11 cellular contexts compared by ENCODE assay signal in genomic region chr5:78367318-78367991, GRCh38. TPM values are rescaled to one million over a fixed set of nuclear protein-coding genes. Genes with fewer than 3 reads are reported as not detected.
DNase-seq lines count a peak whose midpoint lies in the region; ATAC-seq and TF ChIP-seq lines count a peak whose summit lies in the region.
"Had no signal": no experiment of that assay in that cellular context is flagged by ENCODE, and none has a peak within 500 bp of the region (broad histone marks: within the 10 kb centered on the region; RNA-seq: fewer than 3 reads in every experiment).

No MANE protein-coding gene starts in this region.

- peaks cover 40% of the 10 kb centered on the region for H3K4me1 Mint-ChIP-seq in activated naive CD4-positive, alpha-beta T cell treated with anti-CD3 and anti-CD28 coated beads for 36 hours (ENCODE audit: low read depth)
- peaks cover 1% of the 10 kb centered on the region for H3K4me1 Mint-ChIP-seq in activated naive CD4-positive, alpha-beta T cell treated with anti-CD3 and anti-CD28 coated beads, Interleukin-2, amount 10 ng/mL, durations not matched to agents 7 days and 5 days
- peaks cover 40% of the 10 kb centered on the region for H3K4me1 Mint-ChIP-seq in stimulated activated memory B cell treated with anti-CD40 and anti-IgM and Interleukin-4, amounts not matched to agents 10 μg/mL and 1 μg/mL and 100 μg/mL, for 72 hours

- no peak for TF ChIP-seq POLR2A in NB4 (IDR thresholded peaks at IDR 0.05; ENCODE audit: extremely low read depth, insufficient read length)

- no peaks in the 10 kb centered on the region for H3K9me3 Mint-ChIP-seq in activated naive CD4-positive, alpha-beta T cell treated with anti-CD3 and anti-CD28 coated beads for 36 hours
- H3K9me3 Mint-ChIP-seq in activated naive CD4-positive, alpha-beta T cell treated with anti-CD3 and anti-CD28 coated beads, Interleukin-2, amount 10 ng/mL, durations not matched to agents 7 days and 5 days = no peaks in the 10 kb centered on the region
- H3K9me3 Mint-ChIP-seq in stimulated activated memory B cell treated with anti-CD40 and anti-IgM and Interleukin-4, amounts not matched to agents 10 μg/mL and 1 μg/mL and 100 μg/mL, for 72 hours = no peaks in the 10 kb centered on the region
- H3K9me3 Mint-ChIP-seq: CD4-positive, CD25-positive, alpha-beta regulatory T cell; nephron had no signal

- no peak overlapping the region for H3K4me3 ChIP-seq in NB4 (ENCODE audit: low read depth, low read length)

- peak; percentile 17 for TF ChIP-seq CTCF in NB4 (IDR thresholded peaks at IDR 0.05; ENCODE audit: low read depth, low read length)

- DNase-seq in activated naive CD4-positive, alpha-beta T cell treated with anti-CD3 and anti-CD28 coated beads for 36 hours = peak; percentile 20
- no peak for DNase-seq in activated naive CD4-positive, alpha-beta T cell treated with anti-CD3 and anti-CD28 coated beads, Interleukin-2, amount 10 ng/mL, durations not matched to agents 7 days and 5 days
- peak; percentile 40 for DNase-seq in NB4 (ENCODE audit: low read depth)
- peak; percentile 25 for DNase-seq in SK-MEL-5 (ENCODE audit: low read depth, low spot score)
- DNase-seq: trophoblast cell had no signal

- ATAC-seq in stimulated activated memory B cell treated with anti-CD40 and anti-IgM and Interleukin-4, amounts not matched to agents 10 μg/mL and 1 μg/mL and 100 μg/mL, for 72 hours = peak; percentile 57
- ATAC-seq in GM21447 (IDR thresholded peaks at IDR 0.05; ENCODE audit: unreplicated experiment) (no peak), GM18519 (IDR thresholded peaks at IDR 0.05; ENCODE audit: low FRiP score, unreplicated experiment) (no peak), HG03280 (IDR thresholded peaks at IDR 0.05; ENCODE audit: unreplicated experiment) (no peak)

- H3K27ac Mint-ChIP-seq in activated naive CD4-positive, alpha-beta T cell treated with anti-CD3 and anti-CD28 coated beads for 36 hours = no peak overlapping the region
- no peak overlapping the region for H3K27ac Mint-ChIP-seq in activated naive CD4-positive, alpha-beta T cell treated with anti-CD3 and anti-CD28 coated beads, Interleukin-2, amount 10 ng/mL, durations not matched to agents 7 days and 5 days
- H3K27ac Mint-ChIP-seq in stimulated activated memory B cell treated with anti-CD40 and anti-IgM and Interleukin-4, amounts not matched to agents 10 μg/mL and 1 μg/mL and 100 μg/mL, for 72 hours = no peak overlapping the region
- H3K27ac Mint-ChIP-seq: nephron had no signal

- no peak overlapping the region for H3K4me3 Mint-ChIP-seq in activated naive CD4-positive, alpha-beta T cell treated with anti-CD3 and anti-CD28 coated beads for 36 hours
- H3K4me3 Mint-ChIP-seq in activated naive CD4-positive, alpha-beta T cell treated with anti-CD3 and anti-CD28 coated beads, Interleukin-2, amount 10 ng/mL, durations not matched to agents 7 days and 5 days = no peak overlapping the region
- H3K4me3 Mint-ChIP-seq in stimulated activated memory B cell treated with anti-CD40 and anti-IgM and Interleukin-4, amounts not matched to agents 10 μg/mL and 1 μg/mL and 100 μg/mL, for 72 hours = no peak overlapping the region
- H3K4me3 Mint-ChIP-seq: nephron had no signal

- no peaks in the 10 kb centered on the region for H3K27me3 Mint-ChIP-seq in activated naive CD4-positive, alpha-beta T cell treated with anti-CD3 and anti-CD28 coated beads for 36 hours (ENCODE audit: low read depth)
- no peaks in the 10 kb centered on the region for H3K27me3 Mint-ChIP-seq in activated naive CD4-positive, alpha-beta T cell treated with anti-CD3 and anti-CD28 coated beads, Interleukin-2, amount 10 ng/mL, durations not matched to agents 7 days and 5 days
- no peaks in the 10 kb centered on the region for H3K27me3 Mint-ChIP-seq in stimulated activated memory B cell treated with anti-CD40 and anti-IgM and Interleukin-4, amounts not matched to agents 10 μg/mL and 1 μg/mL and 100 μg/mL, for 72 hours
- H3K27me3 Mint-ChIP-seq: CD4-positive, CD25-positive, alpha-beta regulatory T cell had no signal

- intact Hi-C loops in activated naive CD4-positive, alpha-beta T cell treated with anti-CD3 and anti-CD28 coated beads for 36 hours (cut with micrococcal nuclease) = no loop called here

- in situ Hi-C loops in SK-MEL-5 (cut with HindIII; ENCODE audit: low pct_unique_long_range_greater_than_20kb, low sequenced_read_pairs) = no loop called here

- CTCF ChIA-PET in activated naive CD4-positive, alpha-beta T cell treated with anti-CD3 and anti-CD28 coated beads for 36 hours (lab: Charles Lee) = interaction anchor here (0.6 kb wide), 1 partner anchor 13 kb away, joined by 4 read pairs; no protein-coding TSS in a partner anchor
- CTCF ChIA-PET in activated naive CD4-positive, alpha-beta T cell treated with anti-CD3 and anti-CD28 coated beads, Interleukin-2, amount 10 ng/mL, durations not matched to agents 7 days and 5 days (lab: Charles Lee) = no interaction called here

- H3K36me3 Mint-ChIP-seq in activated naive CD4-positive, alpha-beta T cell treated with anti-CD3 and anti-CD28 coated beads for 36 hours (ENCODE audit: low read depth) = no peaks in the 10 kb centered on the region
- no peaks in the 10 kb centered on the region for H3K36me3 Mint-ChIP-seq in activated naive CD4-positive, alpha-beta T cell treated with anti-CD3 and anti-CD28 coated beads, Interleukin-2, amount 10 ng/mL, durations not matched to agents 7 days and 5 days
- no peaks in the 10 kb centered on the region for H3K36me3 Mint-ChIP-seq in stimulated activated memory B cell treated with anti-CD40 and anti-IgM and Interleukin-4, amounts not matched to agents 10 μg/mL and 1 μg/mL and 100 μg/mL, for 72 hours
- H3K36me3 Mint-ChIP-seq: CD4-positive, CD25-positive, alpha-beta regulatory T cell had no signal

RNA-seq across cellular contexts. Expression of gene SCAMP1, which starts 7.0 kb away (rescaled TPM):
- 10 to 100 TPM in 1 of 2 experiments, 1 to 10 TPM in 1; 9.7 to 10.3 TPM for total RNA-seq in activated naive CD4-positive, alpha-beta T cell treated with anti-CD3 and anti-CD28 coated beads for 36 hours
- 48.3 and 50.1 TPM in 2 replicates for total RNA-seq in SK-MEL-5 (2014; rRNA removed; shearing (Covaris generic))
- 17.2 and 24.2 TPM in 2 replicates for polyA plus RNA-seq in SK-MEL-5 (2015; cell fraction: cytosol; rRNA removed)
- 7.3 and 8.0 TPM in 2 replicates for polyA plus RNA-seq in SK-MEL-5 (2015; cell fraction: nucleus; rRNA removed)
